ENCODE assay signal across 29 cellular contexts in the genomic region with DNA sequence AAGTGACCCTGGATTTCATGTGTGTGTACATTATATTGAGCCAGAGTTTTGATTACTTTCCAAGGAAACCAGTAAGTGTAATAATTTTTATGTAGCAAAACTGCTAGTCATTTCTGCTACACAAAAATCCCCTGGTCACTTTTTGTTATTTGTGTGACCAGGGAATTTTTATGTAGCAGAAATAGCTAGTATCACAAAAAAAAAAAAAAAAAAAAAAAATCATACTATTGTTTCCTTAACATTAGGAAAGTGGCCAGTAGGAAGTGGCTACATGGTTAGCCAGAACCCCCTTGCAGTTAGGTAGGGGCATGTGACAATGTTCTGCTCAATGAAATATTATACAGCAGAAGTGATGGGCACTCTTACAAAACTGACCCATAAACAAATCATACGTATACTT.
"Had no signal": no experiment of that assay in that cellular context is flagged by ENCODE, and none has a peak within 500 bp of the region (broad histone marks: within the 10 kb centered on the region; RNA-seq: fewer than 3 reads in every experiment).

No MANE protein-coding gene starts in this region.

- H3K27me3 ChIP-seq: stomach, suprapubic skin, testis, thyroid gland, tibial artery, tibial nerve, transverse colon, upper lobe of left lung, upper lobe of right lung, uterus, vagina had no signal

- FAIRE-seq: urothelium cell line had no signal

- H3K27ac ChIP-seq: stomach, suprapubic skin, testis, thoracic aorta, thyroid gland, tibial artery, tibial nerve, transverse colon, upper lobe of left lung, upper lobe of right lung, uterus, vagina had no signal

- H3K36me3 ChIP-seq: stomach, suprapubic skin, thoracic aorta, thyroid gland, tibial artery, tibial nerve, transverse colon, upper lobe of left lung, upper lobe of right lung, uterus, vagina had no signal

- H3K9me3 ChIP-seq: stomach, suprapubic skin, testis, thoracic aorta, thyroid gland, tibial artery, tibial nerve, transverse colon, upper lobe of left lung, upper lobe of right lung, uterus, vagina had no signal

- H3K4me3 ChIP-seq: stomach, suprapubic skin, testis, thoracic aorta, thyroid gland, tibial artery, tibial nerve, transverse colon, upper lobe of left lung, upper lobe of right lung, uterus, vagina had no signal

- DNase-seq: stimulated activated CD4-positive, alpha-beta T cell treated with anti-CD3 and anti-CD28 coated beads, Interleukin-2, amount 100 ng/mL, for 48 hours; stimulated activated CD4-positive, alpha-beta T cell treated with anti-CD3 and anti-CD28 coated beads, Interleukin-4, amount 100 ng/mL, for 1 hour; stimulated activated CD4-positive, alpha-beta T cell treated with anti-CD3 and anti-CD28 coated beads, Interleukin-4, amount 100 ng/mL, for 24 hours; stimulated activated CD4-positive, alpha-beta T cell treated with anti-CD3 and anti-CD28 coated beads, Interleukin-4, amount 100 ng/mL, for 4 hours; stimulated activated CD8-positive, alpha-beta memory T cell treated with anti-CD3 and anti-CD28 coated beads, Interleukin-4, amount 100 ng/mL, for 48 hours; stimulated activated naive B cell treated with anti-CD40 and anti-IgM and Interleukin-4, amounts not matched to agents 10 μg/mL and 1 μg/mL and 100 μg/mL, for 72 hours; stimulated activated naive CD4-positive, alpha-beta T cell; stimulated activated naive CD4-positive, alpha-beta T cell treated with Interleukin-2 at 50 U/mL for 16 hours; stimulated activated naive CD8-positive, alpha-beta T cell treated with anti-CD3 and anti-CD28 coated beads, Interleukin-15, amount 100 ng/mL, for 72 hours; stimulated activated naive CD8-positive, alpha-beta T cell treated with anti-CD3 and anti-CD28 coated beads, Interleukin-15, Interleukin-2, amounts not matched to agents 100 U/mL and 50 U/mL, for 24 hours; stomach; substantia nigra; testis; thyroid gland; tibial artery; transverse colon; trophoblast cell; upper lobe of left lung; upper lobe of right lung; uterus had no signal

- H3K27me3 Mint-ChIP-seq: stimulated activated memory B cell treated with anti-CD40 and anti-IgM and Interleukin-4, amounts not matched to agents 10 μg/mL and 1 μg/mL and 100 μg/mL, for 72 hours; stimulated activated naive B cell treated with anti-CD40 and anti-IgM and Interleukin-4, amounts not matched to agents 10 μg/mL and 1 μg/mL and 100 μg/mL, for 72 hours; stimulated activated naive CD8-positive, alpha-beta T cell treated with anti-CD3 and anti-CD28 coated beads, Interleukin-15, amount 100 ng/mL, for 72 hours; stimulated activated naive CD8-positive, alpha-beta T cell treated with anti-CD3 and anti-CD28 coated beads, Interleukin-15, Interleukin-2, amounts not matched to agents 100 ng/mL and 50 ng/mL, for 24 hours; type B pancreatic cell had no signal

- H3K9me3 Mint-ChIP-seq: stimulated activated naive CD8-positive, alpha-beta T cell treated with anti-CD3 and anti-CD28 coated beads, Interleukin-15, amount 100 ng/mL, for 72 hours; stimulated activated naive CD8-positive, alpha-beta T cell treated with anti-CD3 and anti-CD28 coated beads, Interleukin-15, Interleukin-2, amounts not matched to agents 100 ng/mL and 50 ng/mL, for 24 hours; type B pancreatic cell had no signal

- H3K4me1 ChIP-seq: stomach, suprapubic skin, testis, thyroid gland, tibial nerve, transverse colon, upper lobe of left lung, upper lobe of right lung, uterus had no signal

- H3K4me3 Mint-ChIP-seq: stimulated activated effector memory CD8-positive, alpha-beta T cell treated with anti-CD3 and anti-CD28 coated beads, Interleukin-12 subunit alpha, Interleukin-12 subunit beta, amount 100 ng/mL, for 72 hours; stimulated activated memory B cell treated with anti-CD40 and anti-IgM and Interleukin-4, amounts not matched to agents 10 μg/mL and 1 μg/mL and 100 μg/mL, for 72 hours; stimulated activated naive B cell treated with anti-CD40 and anti-IgM and Interleukin-4, amounts not matched to agents 10 μg/mL and 1 μg/mL and 100 μg/mL, for 72 hours; stimulated activated naive CD8-positive, alpha-beta T cell treated with anti-CD3 and anti-CD28 coated beads, Interleukin-15, amount 100 ng/mL, for 72 hours; stimulated activated naive CD8-positive, alpha-beta T cell treated with anti-CD3 and anti-CD28 coated beads, Interleukin-15, Interleukin-2, amounts not matched to agents 100 ng/mL and 50 ng/mL, for 24 hours; type B pancreatic cell had no signal

- ATAC-seq: stimulated activated effector memory CD8-positive, alpha-beta T cell treated with anti-CD3 and anti-CD28 coated beads, Interleukin-12 subunit alpha, Interleukin-12 subunit beta, amount 100 ng/mL, for 72 hours; stimulated activated memory B cell treated with anti-CD40 and anti-IgM and Interleukin-4, amounts not matched to agents 10 μg/mL and 1 μg/mL and 100 μg/mL, for 72 hours; stimulated activated naive B cell treated with anti-CD40 and anti-IgM and Interleukin-4, amounts not matched to agents 10 μg/mL and 1 μg/mL and 100 μg/mL, for 72 hours; stimulated activated naive CD8-positive, alpha-beta T cell treated with anti-CD3 and anti-CD28 coated beads, Interleukin-15, amount 100 ng/mL, for 72 hours; stimulated activated naive CD8-positive, alpha-beta T cell treated with anti-CD3 and anti-CD28 coated beads, Interleukin-15, Interleukin-2, amounts not matched to agents 100 U/mL and 50 U/mL, for 24 hours; upper lobe of right lung had no signal

- H3K4me1 Mint-ChIP-seq: stimulated activated effector memory CD8-positive, alpha-beta T cell treated with anti-CD3 and anti-CD28 coated beads, Interleukin-12 subunit alpha, Interleukin-12 subunit beta, amount 100 ng/mL, for 72 hours; stimulated activated memory B cell treated with anti-CD40 and anti-IgM and Interleukin-4, amounts not matched to agents 10 μg/mL and 1 μg/mL and 100 μg/mL, for 72 hours; stimulated activated naive B cell treated with anti-CD40 and anti-IgM and Interleukin-4, amounts not matched to agents 10 μg/mL and 1 μg/mL and 100 μg/mL, for 72 hours; stimulated activated naive CD8-positive, alpha-beta T cell treated with anti-CD3 and anti-CD28 coated beads, Interleukin-15, amount 100 ng/mL, for 72 hours had no signal

- H3K36me3 Mint-ChIP-seq: stimulated activated effector memory CD8-positive, alpha-beta T cell treated with anti-CD3 and anti-CD28 coated beads, Interleukin-12 subunit alpha, Interleukin-12 subunit beta, amount 100 ng/mL, for 72 hours; stimulated activated memory B cell treated with anti-CD40 and anti-IgM and Interleukin-4, amounts not matched to agents 10 μg/mL and 1 μg/mL and 100 μg/mL, for 72 hours; stimulated activated naive B cell treated with anti-CD40 and anti-IgM and Interleukin-4, amounts not matched to agents 10 μg/mL and 1 μg/mL and 100 μg/mL, for 72 hours; type B pancreatic cell had no signal

- H3K27ac Mint-ChIP-seq: stimulated activated effector memory CD8-positive, alpha-beta T cell treated with anti-CD3 and anti-CD28 coated beads, Interleukin-12 subunit alpha, Interleukin-12 subunit beta, amount 100 ng/mL, for 72 hours; stimulated activated memory B cell treated with anti-CD40 and anti-IgM and Interleukin-4, amounts not matched to agents 10 μg/mL and 1 μg/mL and 100 μg/mL, for 72 hours; stimulated activated naive B cell treated with anti-CD40 and anti-IgM and Interleukin-4, amounts not matched to agents 10 μg/mL and 1 μg/mL and 100 μg/mL, for 72 hours; stimulated activated naive CD8-positive, alpha-beta T cell treated with anti-CD3 and anti-CD28 coated beads, Interleukin-15, amount 100 ng/mL, for 72 hours; stimulated activated naive CD8-positive, alpha-beta T cell treated with anti-CD3 and anti-CD28 coated beads, Interleukin-15, Interleukin-2, amounts not matched to agents 100 ng/mL and 50 ng/mL, for 24 hours; type B pancreatic cell had no signal
